Comparison of ENCODE assay signal across 9 cellular contexts in genomic region chr5:154646841-154647759, GRCh38.
DNase-seq lines count a peak whose midpoint lies in the region; ATAC-seq and TF ChIP-seq lines count a peak whose summit lies in the region.
"Had no signal": no experiment of that assay in that cellular context is flagged by ENCODE, and none has a peak within 500 bp of the region (broad histone marks: within the 10 kb centered on the region; RNA-seq: fewer than 3 reads in every experiment).

No MANE protein-coding gene starts in this region.

- H3K27ac Mint-ChIP-seq in activated CD4-positive, alpha-beta T cell treated with anti-CD3 and anti-CD28 coated beads for 36 hours, result no peak overlapping the region

- no peak overlapping the region for H3K27ac ChIP-seq in heart right ventricle
- H3K27ac ChIP-seq: C4-2B had no signal

- WGBS in heart right ventricle, 2 donors, result 19 to 20% methylated on average over 55 of the region's 55 CpGs

- peaks cover 0 to 10% (median 0%) of the 10 kb centered on the region in 11 donors for H3K9me3 ChIP-seq in heart right ventricle

- ATAC-seq in activated CD4-positive, alpha-beta T cell treated with anti-CD3 and anti-CD28 coated beads for 36 hours, result peak; percentile 63
- ATAC-seq in HG03045 (IDR thresholded peaks at IDR 0.05; ENCODE audit: unreplicated experiment) (peak; percentile 74), heart right ventricle (peak; percentile 26 to 78 (median 61)), HG03097 (IDR thresholded peaks at IDR 0.05; ENCODE audit: low FRiP score, unreplicated experiment) (no peak), HG03565 (IDR thresholded peaks at IDR 0.05; ENCODE audit: unreplicated experiment) (no peak)

- H3K27me3 Mint-ChIP-seq in activated CD4-positive, alpha-beta T cell treated with anti-CD3 and anti-CD28 coated beads for 36 hours, result peaks cover 19% of the 10 kb centered on the region

- no peaks in the 10 kb centered on the region for H3K36me3 Mint-ChIP-seq in activated CD4-positive, alpha-beta T cell treated with anti-CD3 and anti-CD28 coated beads for 36 hours (ENCODE audit: low read depth)

- CTCF ChIA-PET in activated CD4-positive, alpha-beta T cell treated with anti-CD3 and anti-CD28 coated beads for 36 hours (lab: Charles Lee), result interaction anchor here (0.5 to 1.5 kb wide), 10 partner anchors 164 to 662 kb away, joined by 3 to 5 read pairs (median 4); no protein-coding TSS in a partner anchor

- H3K4me3 Mint-ChIP-seq in activated CD4-positive, alpha-beta T cell treated with anti-CD3 and anti-CD28 coated beads for 36 hours, result peak overlapping the region; percentile 57

- peak; percentile 35 for DNase-seq in activated CD4-positive, alpha-beta T cell treated with anti-CD3 and anti-CD28 coated beads for 36 hours
- no peak for DNase-seq in activated CD4-positive, alpha-beta T cell treated with anti-CD3 and anti-CD28 coated beads for 4 hours
- peak; percentile 42 to 49 for DNase-seq in activated T-cell treated with anti-CD3 and anti-CD28 coated beads, Interleukin-2, amount 50 U/mL, for 48 hours
- DNase-seq in heart right ventricle (peak; percentile 22 to 43), posterior vena cava (ENCODE audit: low spot score) (peak; percentile 80)

- H3K4me1 Mint-ChIP-seq in activated CD4-positive, alpha-beta T cell treated with anti-CD3 and anti-CD28 coated beads for 36 hours, result peaks cover 15% of the 10 kb centered on the region

- H3K27me3 ChIP-seq in heart right ventricle, result peaks cover 0 to 22% (median 6%) of the 10 kb centered on the region in 7 donors

- POLR2A ChIA-PET in activated CD4-positive, alpha-beta T cell treated with anti-CD3 and anti-CD28 coated beads for 36 hours (lab: Charles Lee), result interaction anchor here (0.6 kb wide), 1 partner anchor 460 kb away, joined by 3 read pairs; no protein-coding TSS in a partner anchor

- no peaks in the 10 kb centered on the region for H3K36me3 ChIP-seq in heart right ventricle

- TF ChIP-seq CTCF in heart right ventricle (IDR thresholded peaks at IDR 0.05), result no peak

- peaks cover 8% of the 10 kb centered on the region for H3K9me3 Mint-ChIP-seq in activated CD4-positive, alpha-beta T cell treated with anti-CD3 and anti-CD28 coated beads for 36 hours (ENCODE audit: low read depth)

- H3K4me1 ChIP-seq in heart right ventricle, result peaks cover 3 to 21% (median 10%) of the 10 kb centered on the region in 9 donors

- intact Hi-C loops in activated CD4-positive, alpha-beta T cell treated with anti-CD3 and anti-CD28 coated beads for 36 hours (cut with DNase I, micrococcal nuclease), result loop anchor here in 1 of 2 experiments (5.0 kb wide), 1 partner anchor 295 kb away; the partner anchor contains the start of gene MRPL22
- intact Hi-C loops in heart right ventricle (cut with DNase I) (no loop called here), posterior vena cava (cut with DNase I) (loop anchor here in 1 of 2 donors (5.0 kb wide), 1 partner anchor 165 kb away; no protein-coding TSS in a partner anchor)

- H3K4me3 ChIP-seq in heart right ventricle, result peak overlapping the region in 9 of 10 donors; percentile 13 to 54 (median 42)

Comparison
In these comparisons a context has a peak if more than half of its experiments do, and no peak if none do; other contexts are left out.
1. DNase-seq: peak in activated CD4-positive, alpha-beta T cell treated with anti-CD3 and anti-CD28 coated beads for 36 hours (single experiment), activated T-cell treated with anti-CD3 and anti-CD28 coated beads, Interleukin-2, amount 50 U/mL, for 48 hours (2 of 2), heart right ventricle (2 of 2) and posterior vena cava (single experiment); none in activated CD4-positive, alpha-beta T cell treated with anti-CD3 and anti-CD28 coated beads for 4 hours (0 of 2).
2. ATAC-seq: peak in activated CD4-positive, alpha-beta T cell treated with anti-CD3 and anti-CD28 coated beads for 36 hours (single experiment), HG03045 (single experiment) and heart right ventricle (8 of 8); none in HG03097 (single experiment) and HG03565 (single experiment).